ENCODE assay signal across 9 cellular contexts in genomic region chrX:15789979-15790765, GRCh38. TPM values are rescaled to one million over a fixed set of nuclear protein-coding genes. Genes with fewer than 3 reads are reported as not detected.
DNase-seq lines count a peak whose midpoint lies in the region; ATAC-seq and TF ChIP-seq lines count a peak whose summit lies in the region.
"Had no signal": no experiment of that assay in that cellular context is flagged by ENCODE, and none has a peak within 500 bp of the region (broad histone marks: within the 10 kb centered on the region; RNA-seq: fewer than 3 reads in every experiment).

TSS of gene ZRSR2 (plus strand) at chrX:15790484. CDS start at chrX:15790496, 12 bp downstream.

- no peak within 1 kb of the TSS for H3K27ac Mint-ChIP-seq in chondrocyte (ENCODE audit: unreplicated experiment)

- no peak within 1 kb of the TSS for H3K4me3 Mint-ChIP-seq in chondrocyte (ENCODE audit: unreplicated experiment)

- peak; percentile 46 to 71 for DNase-seq in AML-193 (lab: John Stamatoyannopoulos, UW)
- peak; percentile 40 for DNase-seq in NCI-H446 treated with DMSO at 0.1 percent for 48 hours (lab: John Stamatoyannopoulos, UW)
- DNase-seq in activated CD4-positive, CD25-positive, alpha-beta regulatory T cell treated with anti-CD3 and anti-CD28 coated beads, Interleukin-2, amount 50 U/mL, for 72 hours: peak; percentile 93
- DNase-seq in chondrocyte (ENCODE audit: low spot score): peak; percentile 93
- DNase-seq in left colon: peak; percentile 88 to 93
- peak; percentile 74 to 85 for DNase-seq in stimulated activated CD4-positive, alpha-beta T cell treated with anti-CD3 and anti-CD28 coated beads, Interleukin-1b, Interleukin-23, amount 100 ng/mL, for 4 hours (ENCODE audit: low read depth in 2 of 2)

- H3K27me3 Mint-ChIP-seq in chondrocyte (ENCODE audit: low read depth): no peaks in the 10 kb centered on the region
- H3K27me3 Mint-ChIP-seq: brain had no signal

- no peaks in the 10 kb centered on the region for H3K9me3 Mint-ChIP-seq in chondrocyte (ENCODE audit: low read depth)
- H3K9me3 Mint-ChIP-seq: brain had no signal

- ATAC-seq in GM19035 (IDR thresholded peaks at IDR 0.05; ENCODE audit: unreplicated experiment) (peak; percentile 92), HG03280 (IDR thresholded peaks at IDR 0.05; ENCODE audit: unreplicated experiment) (peak; percentile 92), left colon (peak; percentile 94)

- peak; percentile 41 for TF ChIP-seq CTCF in chondrocyte (IDR thresholded peaks at IDR 0.05)

- peaks cover 5% of the 10 kb centered on the region for H3K4me1 Mint-ChIP-seq in chondrocyte (ENCODE audit: low read depth)

- peaks cover 1% of the 10 kb centered on the region for H3K36me3 Mint-ChIP-seq in chondrocyte (ENCODE audit: low read depth)

- intact Hi-C loops in left colon (cut with DNase I, micrococcal nuclease): no loop called here

RNA-seq across cellular contexts. Expression of gene ZRSR2, which starts in this region (rescaled TPM):
- 12.2 to 21.4 TPM (median 13.9 TPM) in 3 replicates for total RNA-seq in chondrocyte
- 1 to 10 TPM; 8.6 to 9.1 TPM for total RNA-seq in left colon

Comparison
In these comparisons a context has a peak if more than half of its experiments do, and no peak if none do; other contexts are left out.
1. Peak in every context shown above with its lines: DNase-seq and ATAC-seq.
2. DNase-seq: peak in every context shown above with its lines; median percentile 93 in activated CD4-positive, CD25-positive, alpha-beta regulatory T cell treated with anti-CD3 and anti-CD28 coated beads, Interleukin-2, amount 50 U/mL, for 72 hours; 93 in chondrocyte; 90 in left colon; 80 in stimulated activated CD4-positive, alpha-beta T cell treated with anti-CD3 and anti-CD28 coated beads, Interleukin-1b, Interleukin-23, amount 100 ng/mL, for 4 hours; 58 in AML-193; 40 in NCI-H446 treated with DMSO at 0.1 percent for 48 hours.